Comparison of ENCODE assay signal across 22 cellular contexts in genomic region chr3:52331906-52332305, GRCh38. TPM values are rescaled to one million over a fixed set of nuclear protein-coding genes. Genes with fewer than 3 reads are reported as not detected.
DNase-seq lines count a peak whose midpoint lies in the region; ATAC-seq, FAIRE-seq and TF ChIP-seq lines count a peak whose summit lies in the region.
"Had no signal": no experiment of that assay in that cellular context is flagged by ENCODE, and none has a peak within 500 bp of the region (broad histone marks: within the 10 kb centered on the region; RNA-seq: fewer than 3 reads in every experiment).

No MANE protein-coding gene starts in this region.

- FAIRE-seq in HTR-8/SVneo (lab: Jason Lieb, UNC) = peak; percentile 36
- FAIRE-seq in kidney (lab: Jason Lieb, UNC) = no peak
- FAIRE-seq: A204.1, D721Med, G401.6, GM12891, HepG2 had no signal

- H3K9ac ChIP-seq in kidney (ENCODE audit: low read length in 2 of 2) = no peak overlapping the region

- H3K9me3 ChIP-seq in T-helper 17 cell (ENCODE audit: control insufficient read depth, low read length, poor library complexity, severe bottlenecking) (no peaks in the 10 kb centered on the region), kidney (ENCODE audit: control insufficient read depth in 1 of 2, low read length in 2 of 2) (no peaks in the 10 kb centered on the region)
- H3K9me3 ChIP-seq: BE2C, Caco-2 had no signal

- peaks cover 0 to 7% of the 10 kb centered on the region in 2 donors for H3K36me3 ChIP-seq in kidney (ENCODE audit: control insufficient read depth in 1 of 2, insufficient read depth in 2 of 2, low read length in 2 of 2)
- H3K36me3 ChIP-seq: BE2C had no signal

- H3K4me3 ChIP-seq in kidney (ENCODE audit: low read length in 2 of 2) = no peak overlapping the region
- H3K4me3 ChIP-seq: GM23338 had no signal

- no peak overlapping the region for H3K27ac ChIP-seq in kidney (ENCODE audit: low read depth in 2 of 2, low read length in 2 of 2)

- H3K4me1 ChIP-seq in kidney (ENCODE audit: control insufficient read depth in 1 of 2, insufficient read depth in 1 of 2, low read depth in 1 of 2, low read length in 2 of 2) = no peaks in the 10 kb centered on the region
- H3K4me1 ChIP-seq: BE2C, Caco-2 had no signal

- TF ChIP-seq CTCF in kidney (IDR thresholded peaks at IDR 0.05; ENCODE audit: borderline replicate concordance, extremely low read depth, insufficient read depth) = no peak

- intact Hi-C loops in kidney (cut with DNase I) (no loop called here), posterior vena cava (cut with DNase I) (loop anchor here in 1 of 2 donors (5.0 kb wide), 1 partner anchor 110 kb away; no protein-coding TSS in a partner anchor)

- no peak overlapping the region for H3K4me3 Mint-ChIP-seq in T-helper 17 cell
- H3K4me3 Mint-ChIP-seq: CD4-positive, alpha-beta T cell; GM23338; HFFc6 had no signal

- peak overlapping the region; percentile 16 for H3K27ac Mint-ChIP-seq in T-helper 17 cell
- H3K27ac Mint-ChIP-seq: CD4-positive, alpha-beta T cell; GM23338; HFFc6 had no signal

- H3K4me1 Mint-ChIP-seq in T-helper 17 cell = peaks cover 4% of the 10 kb centered on the region
- H3K4me1 Mint-ChIP-seq: GM23338 had no signal

- ATAC-seq in T-helper 17 cell (no peak), GM19324 (IDR thresholded peaks at IDR 0.05; ENCODE audit: low FRiP score, unreplicated experiment) (no peak)
- ATAC-seq: GM23338, HCT116, HepG2 had no signal

- DNase-seq in HTR-8/SVneo (ENCODE audit: insufficient read length, low spot score) = no peak
- DNase-seq in T-helper 17 cell = no peak
- DNase-seq in kidney = peak; percentile 52
- peak; percentile 63 for DNase-seq in posterior vena cava (ENCODE audit: low spot score)
- no peak for DNase-seq in activated T-cell treated with anti-CD3 and anti-CD28 coated beads, Interleukin-2, amount 50 U/mL, for 48 hours
- DNase-seq in putamen (ENCODE audit: low spot score) = no peak
- no peak for DNase-seq in activated gamma-delta T cell treated with Interleukin-2 at 50 U/mL for 16 hours
- DNase-seq: ACHN; BE2C; C1 segment of cervical spinal cord; Caco-2; CD4-positive, alpha-beta T cell; H7; HFFc6 had no signal

- peaks cover 6% of the 10 kb centered on the region for H3K36me3 Mint-ChIP-seq in T-helper 17 cell (ENCODE audit: low read depth)

- H3K27me3 Mint-ChIP-seq in T-helper 17 cell = no peaks in the 10 kb centered on the region
- H3K27me3 Mint-ChIP-seq: CD4-positive, alpha-beta T cell had no signal

RNA-seq across cellular contexts. Expression of gene DNAH1, which starts 15.8 kb away (rescaled TPM):
- total RNA-seq in T-helper 17 cell (10 to 100 TPM; 50.3 to 58.5 TPM), kidney (12.1 TPM), posterior vena cava (1 to 10 TPM; 7.2 to 9.4 TPM)
- polyA plus RNA-seq in kidney (ENCODE audit: insufficient read depth, low read depth, low replicate concordance) = 1.7 TPM

RNA-seq across cellular contexts. Expression of gene GLYCTK, which starts 44.3 kb away (rescaled TPM):
- total RNA-seq in T-helper 17 cell (10 to 100 TPM; 30.6 to 42.2 TPM), kidney (30.7 TPM), posterior vena cava (1 to 10 TPM; 6.8 to 8.7 TPM)
- 50.2 TPM for polyA plus RNA-seq in kidney (ENCODE audit: insufficient read depth, low read depth, low replicate concordance)

RNA-seq across cellular contexts. Expression of gene WDR82, which starts 53.5 kb away (rescaled TPM):
- total RNA-seq in T-helper 17 cell = 100 to 1,000 TPM; 109 to 114 TPM
- total RNA-seq in kidney = 75.8 TPM
- polyA plus RNA-seq in kidney (ENCODE audit: insufficient read depth, low read depth, low replicate concordance) = 20.9 TPM
- total RNA-seq in posterior vena cava = 10 to 100 TPM; 58.4 to 72.6 TPM

Comparison
In these comparisons a context has a peak if more than half of its experiments do, and no peak if none do; other contexts are left out.
1. DNase-seq: peak in kidney (single experiment) and posterior vena cava (single experiment); none in HTR-8/SVneo (single experiment), T-helper 17 cell (0 of 3), activated T-cell treated with anti-CD3 and anti-CD28 coated beads, Interleukin-2, amount 50 U/mL, for 48 hours (0 of 2), putamen (single experiment) and activated gamma-delta T cell treated with Interleukin-2 at 50 U/mL for 16 hours (single experiment).